ENCODE assay signal across 10 cellular contexts in genomic region chr6:34953084-34954025, GRCh38.
A peak's percentile ranks its signal among the peaks of the same experiment; 100 is the strongest.
DNase-seq lines count a peak whose midpoint lies in the region; ATAC-seq and TF ChIP-seq lines count a peak whose summit lies in the region.
"Had no signal": no experiment of that assay in that cellular context is flagged by ENCODE, and none has a peak within 500 bp of the region (broad histone marks: within the 10 kb centered on the region; RNA-seq: fewer than 3 reads in every experiment).

No MANE protein-coding gene starts in this region.

- H3K4me3 ChIP-seq in SK-N-SH (ENCODE audit: low read depth in 2 of 2, low read length in 1 of 2) = no peak overlapping the region

- peak; percentile 12 for DNase-seq in A172 (ENCODE audit: low spot score)
- peak; percentile 82 for DNase-seq in HT-29 (ENCODE audit: low spot score)
- no peak for DNase-seq in SK-N-SH
- peak; percentile 21 for DNase-seq in glomerular visceral epithelial cell (ENCODE audit: extremely low spot score)
- DNase-seq in NCI-H2107 treated with DMSO at 0.1 percent for 48 hours (lab: John Stamatoyannopoulos, UW; ENCODE audit: unreplicated experiment) = no peak
- DNase-seq in activated CD4-positive, alpha-beta T cell treated with anti-CD3 and anti-CD28 coated beads for 48 hours = no peak
- DNase-seq: activated B cell treated with CpG ODN at 0.5 μM for 24 hours, cerebellar nuclear complex had no signal

- 84% methylated on average over 2 of the region's 2 CpGs for WGBS in SK-N-SH (ENCODE audit: low lambda C conversion rate)

- no peaks in the 10 kb centered on the region for H3K36me3 ChIP-seq in SK-N-SH (replicated peaks in 1 of 2; ENCODE audit: control insufficient read depth in 1 of 2, insufficient read depth in 2 of 2, low read length in 1 of 2)

- H3K4me2 ChIP-seq in SK-N-SH = no peak overlapping the region

- no peak for TF ChIP-seq CTCF in SK-N-SH (IDR thresholded peaks at IDR 0.05)

- ATAC-seq in GM21825 (IDR thresholded peaks at IDR 0.05; ENCODE audit: unreplicated experiment) = no peak
- no peak for ATAC-seq in GM21360 (IDR thresholded peaks at IDR 0.05; ENCODE audit: unreplicated experiment)

- peaks cover 15 to 16% of the 10 kb centered on the region in 2 experiments; a peak in 3 of 4 replicates for H3K4me1 ChIP-seq in SK-N-SH (ENCODE audit: control insufficient read depth in 1 of 2, insufficient read depth in 2 of 2, low read depth in 1 of 2, low read length in 1 of 2)

- H2AFZ ChIP-seq in SK-N-SH (ENCODE audit: low read depth) = no peak overlapping the region

- POLR2A ChIA-PET in SK-N-SH (lab: Yijun Ruan, JAX) = no interaction called here

- CTCF ChIA-PET in SK-N-SH (lab: Yijun Ruan, JAX) = no interaction called here

- no peaks in the 10 kb centered on the region for H3K9me2 ChIP-seq in SK-N-SH

- peak overlapping the region in 1 of 2 experiments; percentile 29; a peak in 1 of 4 replicates for H3K27ac ChIP-seq in SK-N-SH (ENCODE audit: low read depth in 2 of 2, low read length in 1 of 2)

- H3K27me3 ChIP-seq in SK-N-SH (ENCODE audit: insufficient read depth) = no peaks in the 10 kb centered on the region

- H3K79me2 ChIP-seq in SK-N-SH (ENCODE audit: insufficient read depth) = 0 out of 2 replicates have a peak, but pooled peaks cover 2% of the 10 kb centered on the region

- 0 out of 2 replicates have a peak, but pooled peaks cover 2% of the 10 kb centered on the region for H4K20me1 ChIP-seq in SK-N-SH (ENCODE audit: insufficient read depth)

- no peak for TF ChIP-seq EP300 in SK-N-SH (IDR thresholded peaks at IDR 0.05; ENCODE audit: borderline replicate concordance in 1 of 2, low read depth in 1 of 2, low read length in 1 of 2)

- no peaks in the 10 kb centered on the region for H3F3A ChIP-seq in SK-N-SH (replicated peaks; ENCODE audit: insufficient read depth)

- H3K9ac ChIP-seq in SK-N-SH = no peak overlapping the region

- H3K9me3 ChIP-seq in SK-N-SH = no peaks in the 10 kb centered on the region

- TF ChIP-seq RAD21 in SK-N-SH (IDR thresholded peaks at IDR 0.05; ENCODE audit: low read length) = no peak

TF ChIP-seq in SK-N-SH, 30 proteins besides CTCF, POLR2A, EP300 and RAD21:
- TF ChIP-seq FOSL2 (IDR thresholded peaks at IDR 0.05; ENCODE audit: borderline replicate concordance, low read depth) = peak; percentile 46; the same call in 1 of the 2 replicates
- no peak for TF ChIP-seq MXI1 (IDR thresholded peaks at IDR 0.05; ENCODE audit: low read depth, low read length)

Comparison
In these comparisons a context has a peak if more than half of its experiments do, and no peak if none do; other contexts are left out.
1. DNase-seq: peak in A172 (single experiment), HT-29 (single experiment) and glomerular visceral epithelial cell (single experiment); none in SK-N-SH (single experiment), NCI-H2107 treated with DMSO at 0.1 percent for 48 hours (single experiment) and activated CD4-positive, alpha-beta T cell treated with anti-CD3 and anti-CD28 coated beads for 48 hours (single experiment).